Comparison of ENCODE assay signal across 9 cellular contexts in the genomic region with DNA sequence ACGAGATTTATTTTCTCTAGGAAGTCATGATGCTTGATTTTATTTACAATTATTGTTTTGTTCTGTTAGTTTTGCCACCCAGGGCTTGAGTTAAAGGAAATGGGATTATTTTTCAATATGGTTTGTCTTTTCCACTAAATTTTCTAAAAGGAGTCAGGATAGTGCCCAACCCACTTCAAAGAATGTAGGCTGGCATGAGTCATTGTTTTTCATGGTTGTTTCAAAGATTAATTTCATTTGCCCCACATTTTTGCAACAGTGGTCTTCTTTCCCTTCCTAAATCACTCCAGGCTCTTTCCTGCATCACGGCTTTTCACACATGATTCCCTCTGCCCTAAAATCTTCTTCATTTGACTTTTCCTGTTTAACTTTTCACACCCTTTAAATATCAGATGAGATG. TPM values are rescaled to one million over a fixed set of nuclear protein-coding genes. Genes with fewer than 3 reads are reported as not detected.
A peak's percentile ranks its signal among the peaks of the same experiment; 100 is the strongest.
DNase-seq lines count a peak whose midpoint lies in the region; ATAC-seq and TF ChIP-seq lines count a peak whose summit lies in the region.
"Had no signal": no experiment of that assay in that cellular context is flagged by ENCODE, and none has a peak within 500 bp of the region (broad histone marks: within the 10 kb centered on the region; RNA-seq: fewer than 3 reads in every experiment).

No MANE protein-coding gene starts in this region.

- H3K27me3 ChIP-seq in GM06990 (replicated peaks; ENCODE audit: control insufficient read depth, insufficient read depth, low read length) = no peaks in the 10 kb centered on the region
- H3K27me3 ChIP-seq in Loucy (ENCODE audit: insufficient read depth, low read length, poor library complexity, severe bottlenecking) = no peaks in the 10 kb centered on the region
- no peaks in the 10 kb centered on the region for H3K27me3 ChIP-seq in mammary epithelial cell (ENCODE audit: insufficient read depth, low read length)
- H3K27me3 ChIP-seq in HAP-1 (ENCODE audit: low read depth) = no peaks in the 10 kb centered on the region; the same call in 1 of the 2 replicates

- H3K4me2 ChIP-seq in Loucy (ENCODE audit: low read depth, low read length, poor library complexity, severe bottlenecking) = peak overlapping the region; percentile 56
- peak overlapping the region; percentile 32 for H3K4me2 ChIP-seq in mammary epithelial cell (ENCODE audit: insufficient read depth, low read depth, low read length)

- intact Hi-C loops in mammary epithelial cell (cut with micrococcal nuclease) = no loop called here

- H3K36me3 ChIP-seq in GM06990 (ENCODE audit: control insufficient read depth, insufficient read depth, low read length) (no peaks in the 10 kb centered on the region), Loucy (ENCODE audit: insufficient read depth, low read length) (no peaks in the 10 kb centered on the region), mammary epithelial cell (ENCODE audit: insufficient read depth, low read length) (no peaks in the 10 kb centered on the region), HAP-1 (replicated peaks) (no peaks in the 10 kb centered on the region)

- ATAC-seq in omental fat pad (ENCODE audit: low FRiP score) = no peak

- H4K20me1 ChIP-seq in Loucy (ENCODE audit: insufficient read depth, low read length, poor library complexity, severe bottlenecking) (no peaks in the 10 kb centered on the region), mammary epithelial cell (ENCODE audit: insufficient read depth, low read length) (no peaks in the 10 kb centered on the region)

- no peak for TF ChIP-seq POLR2A in erythroblast (IDR thresholded peaks at IDR 0.05; ENCODE audit: low read length)

- peaks cover 6% of the 10 kb centered on the region; the same call in 1 of the 2 replicates for H3F3A ChIP-seq in Loucy (ENCODE audit: low read depth)

- WGBS in mammary epithelial cell (ENCODE audit: low coverage, missing lambda C conversion rate) = 13% methylated on average over 2 of the region's 2 CpGs

- peaks cover 43% of the 10 kb centered on the region for H3K4me1 ChIP-seq in Loucy (ENCODE audit: insufficient read depth, low read length, poor library complexity, severe bottlenecking)
- H3K4me1 ChIP-seq in mammary epithelial cell (ENCODE audit: insufficient read depth, low read length) = peaks cover 10% of the 10 kb centered on the region
- H3K4me1 ChIP-seq in HAP-1 = no peaks in the 10 kb centered on the region

- H3K9me3 ChIP-seq in Loucy (ENCODE audit: insufficient read depth, low read depth, low read length) = no peaks in the 10 kb centered on the region; the same call in 1 of the 2 replicates
- H3K9me3 ChIP-seq in mammary epithelial cell (replicated peaks; ENCODE audit: insufficient read depth, low read length) = no peaks in the 10 kb centered on the region
- H3K9me3 ChIP-seq in HAP-1 = no peaks in the 10 kb centered on the region

- dilution Hi-C loops in mammary epithelial cell (cut with HindIII; ENCODE audit: low sequenced_read_pairs) = no loop called here

- H3K79me2 ChIP-seq in Loucy (ENCODE audit: insufficient read depth, low read length) (no peaks in the 10 kb centered on the region), mammary epithelial cell (ENCODE audit: insufficient read depth, low read length) (no peaks in the 10 kb centered on the region)

- H3K27ac ChIP-seq in mammary epithelial cell (ENCODE audit: insufficient read depth, low read depth, low read length) = no peak overlapping the region
- peak overlapping the region in 14 of 21 experiments; percentile 0 to 89 (median 44) for H3K27ac ChIP-seq in skin epidermis

- no peak overlapping the region for H3K9ac ChIP-seq in Loucy (ENCODE audit: low read depth, low read length, poor library complexity, severe bottlenecking)
- H3K9ac ChIP-seq in mammary epithelial cell (ENCODE audit: insufficient read depth, low read length) = no peak overlapping the region

- no peak for TF ChIP-seq CTCF in GM06990 (IDR thresholded peaks at IDR 0.05; ENCODE audit: insufficient read depth, low read length, poor library complexity, severe bottlenecking)
- TF ChIP-seq CTCF in Loucy (conservative IDR thresholded peaks at IDR 0.05; ENCODE audit: low read length) = no peak
- TF ChIP-seq CTCF in mammary epithelial cell (conservative IDR thresholded peaks at IDR 0.05 in 1 of 2, IDR thresholded peaks at IDR 0.05 in 1 of 2; ENCODE audit: extremely low read depth in 1 of 2, insufficient read depth in 1 of 2, low read depth in 1 of 2, low read length in 2 of 2) = no peak
- TF ChIP-seq CTCF in omental fat pad (IDR thresholded peaks at IDR 0.05) = no peak

- no peak for DNase-seq in GM06990 (ENCODE audit: extremely low read depth, insufficient read length)
- no peak for DNase-seq in mammary epithelial cell
- DNase-seq in omental fat pad (ENCODE audit: low spot score) = no peak
- DNase-seq in HAP-1 (ENCODE audit: low spot score in 2 of 2) = no peak
- no peak for DNase-seq in erythroblast (lab: John Stamatoyannopoulos, UW)
- DNase-seq: SHP77; stimulated activated naive CD4-positive, alpha-beta T cell treated with Interleukin-2 at 50 U/mL for 16 hours had no signal

- in situ Hi-C loops in mammary epithelial cell (cut with MboI; ENCODE audit: low sequenced_read_pairs in 2 of 2) = no loop called here
- in situ Hi-C loops in HAP-1 (cut with MboI; ENCODE audit: low sequenced_read_pairs) = no loop called here

- BruUV-seq in mammary epithelial cell (replicated peaks; lab: Mats Ljungman, UMichigan) = no TSS peak

- CTCF ChIA-PET in mammary epithelial cell (lab: Charles Lee; ENCODE audit: low non-redundant PET) = no interaction called here

- H3K9me2 ChIP-seq in Loucy (replicated peaks; ENCODE audit: low read depth, low read length) = no peaks in the 10 kb centered on the region

- H3K4me3 ChIP-seq in GM06990 (replicated peaks; ENCODE audit: low read depth, low read length) (peak overlapping the region; percentile 80), Loucy (ENCODE audit: low read length, poor library complexity, severe bottlenecking) (no peak overlapping the region), mammary epithelial cell (replicated peaks in 1 of 3; ENCODE audit: insufficient read depth in 1 of 3, low read depth in 2 of 3, low read length in 3 of 3) (no peak overlapping the region), skin epidermis (peak overlapping the region in 1 of 7 experiments; percentile 25), HAP-1 (no peak overlapping the region)

- no peak overlapping the region for H2AFZ ChIP-seq in Loucy (ENCODE audit: low read length)
- peak overlapping the region; percentile 52 for H2AFZ ChIP-seq in mammary epithelial cell (ENCODE audit: low read depth, low read length)

RNA-seq across cellular contexts. Expression of gene SLAMF6, which starts 2.5 kb away (rescaled TPM):
- total RNA-seq in mammary epithelial cell (not detected), omental fat pad (1 to 10 TPM; 1.5 to 4.9 (median 2.9) TPM)
- polyA plus RNA-seq in mammary epithelial cell = not detected
- not detected for polyA minus RNA-seq in mammary epithelial cell

RNA-seq across cellular contexts. Expression of gene CD84, which starts 58.7 kb away (rescaled TPM):
- total RNA-seq in mammary epithelial cell (not detected), omental fat pad (10 to 100 TPM; 10.6 to 33.4 (median 13.8) TPM)
- polyA plus RNA-seq in mammary epithelial cell = not detected
- not detected for polyA minus RNA-seq in mammary epithelial cell

Comparison
In these comparisons a context has a peak if more than half of its experiments do, and no peak if none do; other contexts are left out.
1. RNA of gene CD84, which starts 58.7 kb away (total RNA-seq): 10.6 to 33.4 TPM in omental fat pad; not detected in mammary epithelial cell; every median in the first group is over 10 times any median in the second.